25 cellular contexts compared by ENCODE assay signal in genomic region chr4:98905834-98906233, GRCh38. TPM values are rescaled to one million over a fixed set of nuclear protein-coding genes. Genes with fewer than 3 reads are reported as not detected.
DNase-seq lines count a peak whose midpoint lies in the region; ATAC-seq, FAIRE-seq and TF ChIP-seq lines count a peak whose summit lies in the region.
"Had no signal": no experiment of that assay in that cellular context is flagged by ENCODE, and none has a peak within 500 bp of the region (broad histone marks: within the 10 kb centered on the region; RNA-seq: fewer than 3 reads in every experiment).

No MANE protein-coding gene starts in this region.

- H3K4me3 ChIP-seq in A549 (no peak overlapping the region), adipocyte (ENCODE audit: low read length) (no peak overlapping the region), fibroblast of the aortic adventitia (ENCODE audit: low read depth, low read length) (no peak overlapping the region)
- H3K4me3 ChIP-seq: lower lobe of right lung, transverse colon had no signal

- FAIRE-seq in A549 (lab: Jason Lieb, UNC) (no peak), urothelium cell line (lab: Jason Lieb, UNC) (no peak)
- FAIRE-seq: frontal cortex, G401.6, kidney had no signal

- no peak for TF ChIP-seq CTCF in A549 (IDR thresholded peaks at IDR 0.05)
- no peak for TF ChIP-seq CTCF in fibroblast of the aortic adventitia (IDR thresholded peaks at IDR 0.05; ENCODE audit: insufficient read depth, low read length)

- ATAC-seq in A549 (no peak), GM18519 (IDR thresholded peaks at IDR 0.05; ENCODE audit: low FRiP score, unreplicated experiment) (no peak), HG03095 (IDR thresholded peaks at IDR 0.05; ENCODE audit: unreplicated experiment) (no peak)
- ATAC-seq: HCT116, lower lobe of right lung had no signal

- CTCF ChIA-PET in A549 (lab: Yijun Ruan, JAX) = interaction anchor here (1.1 kb wide), 1 partner anchor 10 kb away, joined by 5 read pairs; no protein-coding TSS in a partner anchor

- H3K9me3 ChIP-seq in A549 (no peaks in the 10 kb centered on the region), adipocyte (ENCODE audit: control insufficient read depth, low read length) (no peaks in the 10 kb centered on the region)
- H3K9me3 ChIP-seq: lower lobe of right lung, neutrophil, transverse colon had no signal

- no peak for TF ChIP-seq EP300 in A549 (IDR thresholded peaks at IDR 0.05)

- POLR2A ChIA-PET in A549 (lab: Yijun Ruan, JAX) = no interaction called here

- DNase-seq in A549 (ENCODE audit: low read depth in 1 of 2, low spot score in 1 of 2) = no peak
- peak; percentile 57 for DNase-seq in ELR (ENCODE audit: low read depth)
- peak; percentile 48 for DNase-seq in adipocyte (ENCODE audit: low read depth)
- DNase-seq in fibroblast of the aortic adventitia (ENCODE audit: low read depth) = peak; percentile 37
- DNase-seq in RPMI8226 = no peak
- DNase-seq in urothelium cell line (ENCODE audit: low spot score) = no peak
- DNase-seq: activated CD4-positive, alpha-beta T cell treated with anti-CD3 and anti-CD28 coated beads, Interleukin-2, amount 50 U/mL, for 48 hours; activated CD4-positive, CD25-positive, alpha-beta regulatory T cell; activated gamma-delta T cell; amygdala; C1 segment of cervical spinal cord; erythroblast; KG1; kidney; lower lobe of right lung; NCI-H1436 treated with DMSO at 0.1 percent for 48 hours; NCI-H69; T1000; transverse colon had no signal

- H3K4me1 ChIP-seq in A549 (peaks cover 27% of the 10 kb centered on the region), adipocyte (ENCODE audit: control insufficient read depth, insufficient read depth, low read length) (peaks cover 13% of the 10 kb centered on the region)

- H3K4me2 ChIP-seq in A549 = peak overlapping the region; percentile 15; the same call in 1 of the 3 replicates

- no peak overlapping the region for H3K27ac ChIP-seq in A549
- H3K27ac ChIP-seq: lower lobe of right lung, neutrophil, transverse colon had no signal

- H3K9ac ChIP-seq in adipocyte (ENCODE audit: low read length) = no peak overlapping the region

- TF ChIP-seq RAD21 in A549 (conservative IDR thresholded peaks at IDR 0.05 in 1 of 2, IDR thresholded peaks at IDR 0.05 in 1 of 2) = no peak

- TF ChIP-seq POLR2A in A549 (IDR thresholded peaks at IDR 0.05; ENCODE audit: low read length) = no peak

- H3K36me3 ChIP-seq in adipocyte (ENCODE audit: control insufficient read depth, insufficient read depth, low read length, severe bottlenecking) = peaks cover 8% of the 10 kb centered on the region

- no peaks in the 10 kb centered on the region for H3K27me3 ChIP-seq in adipocyte (replicated peaks; ENCODE audit: control insufficient read depth, insufficient read depth, low read length)
- H3K27me3 ChIP-seq: neutrophil, transverse colon had no signal

TF ChIP-seq in A549, 52 proteins besides CTCF, POLR2A, EP300 and RAD21:
- TF ChIP-seq EHF (CRISPR knock-in tag; IDR thresholded peaks at IDR 0.05) = no peak
- no peak for TF ChIP-seq HOXB5 (CRISPR knock-in tag; IDR thresholded peaks at IDR 0.05)
- no peak for TF ChIP-seq HOXB13 (CRISPR knock-in tag; IDR thresholded peaks at IDR 0.05; ENCODE audit: low read depth)
- no peak for TF ChIP-seq HDAC2 (IDR thresholded peaks at IDR 0.05)
- TF ChIP-seq HEYL (CRISPR knock-in tag; IDR thresholded peaks at IDR 0.05) = no peak
- no peak for TF ChIP-seq KDM5A (IDR thresholded peaks at IDR 0.05)
- TF ChIP-seq HMGXB4 (CRISPR knock-in tag; IDR thresholded peaks at IDR 0.05; ENCODE audit: borderline replicate concordance) = no peak
- no peak for TF ChIP-seq ZFP36 (IDR thresholded peaks at IDR 0.05; ENCODE audit: borderline replicate concordance, partially characterized antibody)
- no peak for TF ChIP-seq CHD4 (IDR thresholded peaks at IDR 0.05; ENCODE audit: borderline replicate concordance)

RNA-seq across cellular contexts. Expression of gene EIF4E, which starts 23.1 kb away (rescaled TPM):
- 77.1 and 147 TPM in 2 replicates for polyA plus RNA-seq in A549 (2011; rRNA removed)
- polyA plus RNA-seq in A549 (2012; cell fraction: cytosol; rRNA removed) = 35.9 and 50.7 TPM in 2 replicates
- 12.9 and 25.4 TPM in 2 replicates for polyA plus RNA-seq in A549 (2012; cell fraction: nucleus; rRNA removed)
- 150 to 165 TPM (median 151 TPM) in 3 replicates for polyA plus RNA-seq in A549 (2017; fragmentation: RNase III; extraction: RNeasy Plus Mini Kit Qiagen cat#74134 plus additional on column Dnase treatment)
- 34.1 and 42.4 TPM in 2 replicates for polyA minus RNA-seq in A549 (2011; rRNA and poly(A)+ RNA removed)
- total RNA-seq in fibroblast of the aortic adventitia (ENCODE audit: low replicate concordance) = 128 and 160 TPM in 2 replicates

Comparison
In these comparisons a context has a peak if more than half of its experiments do, and no peak if none do; other contexts are left out.
1. DNase-seq: peak in ELR (single experiment), adipocyte (single experiment) and fibroblast of the aortic adventitia (single experiment); none in A549 (0 of 2), RPMI8226 (single experiment) and urothelium cell line (single experiment).